ENCODE assay signal across 1 cellular context in the genomic region with DNA sequence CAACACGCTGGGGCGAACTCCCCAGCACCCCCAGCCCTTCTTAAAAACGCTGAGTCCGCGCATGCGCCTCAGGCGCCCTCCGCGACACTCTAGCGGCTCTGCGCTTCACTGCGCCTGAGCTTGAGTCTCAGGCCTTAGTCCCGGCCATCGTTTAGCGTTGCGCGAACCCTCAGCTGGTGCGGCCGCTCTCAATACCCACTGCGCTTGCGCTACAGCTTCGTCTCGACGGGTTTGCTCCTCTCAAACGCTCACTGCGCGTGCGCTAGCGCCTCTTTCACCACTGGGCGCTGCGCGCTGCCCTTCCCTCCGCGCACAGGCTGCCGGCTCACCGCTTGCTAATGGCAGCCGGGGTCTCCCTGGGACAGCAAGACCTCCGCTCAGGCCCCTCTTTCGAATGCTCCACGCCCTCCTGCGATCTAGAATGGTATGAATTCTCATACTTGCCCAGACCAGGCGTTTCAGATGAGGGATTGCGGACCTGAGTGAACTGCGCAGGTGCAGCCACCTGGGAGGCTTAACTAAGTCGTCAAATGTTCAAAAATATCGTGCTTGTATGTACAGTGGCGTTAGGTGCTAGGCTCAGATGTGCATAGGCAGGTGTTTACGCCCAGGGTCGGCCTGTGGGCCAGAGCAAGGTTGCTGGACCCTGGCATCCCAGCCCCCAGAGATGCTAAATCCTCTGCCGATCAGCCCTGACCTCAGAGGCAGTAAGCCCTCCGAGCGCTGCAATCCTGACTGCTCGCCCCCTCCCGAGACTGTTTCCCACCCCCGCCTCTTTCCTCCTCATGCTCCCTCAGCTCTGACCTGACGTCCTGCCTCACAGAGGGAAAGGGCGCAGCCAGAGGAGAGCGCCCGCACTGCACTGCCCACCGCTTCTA.
TF ChIP-seq lines count a peak whose summit lies in the region.

TSS of gene SLC2A11 (plus strand) at position 270 of the 878 bp plus-strand sequence. CDS start at position 395, 125 bp downstream.

TF ChIP-seq in H1, 55 proteins besides CTCF, POLR2A, EP300 and RAD21:
- TF ChIP-seq NRF1 (IDR thresholded peaks at IDR 0.05; ENCODE audit: low read depth, low read length) (peak; percentile 99), EGR1 (IDR thresholded peaks at IDR 0.05; ENCODE audit: borderline replicate concordance, low read depth, low read length) (0 out of 2 replicates have a peak, but pooled peaks have one; percentile 39), RBBP5 (IDR thresholded peaks at IDR 0.05; ENCODE audit: borderline replicate concordance, low read depth, low read length) (0 out of 2 replicates have a peak, but pooled peaks have one; percentile 56), SIN3A (conservative IDR thresholded peaks at IDR 0.05 in 1 of 2, IDR thresholded peaks at IDR 0.05 in 1 of 2; ENCODE audit: low read depth in 1 of 2, low read length in 2 of 2) (peak; percentile 2 to 44; a peak in 2 of 4 replicates), ZNF274 (IDR thresholded peaks at IDR 0.05; ENCODE audit: borderline replicate concordance, extremely low read depth, low read length) (no peak), CTBP2 (IDR thresholded peaks at IDR 0.05; ENCODE audit: borderline replicate concordance, insufficient read depth, insufficient read length, low read length) (no peak), TBP (IDR thresholded peaks at IDR 0.05; ENCODE audit: low read depth, low read length) (peak; percentile 71; the same call in 1 of the 2 replicates), BCL11A (IDR thresholded peaks at IDR 0.05; ENCODE audit: low read depth in 2 of 2, low read length in 2 of 2) (no peak), TAF1 (IDR thresholded peaks at IDR 0.05; ENCODE audit: low read depth, low read length) (peak; percentile 75; the same call in 1 of the 2 replicates), ASH2L (IDR thresholded peaks at IDR 0.05; ENCODE audit: low read length) (peak; percentile 19), E2F6 (IDR thresholded peaks at IDR 0.05) (peak; percentile 40; the same call in 1 of the 2 replicates), TCF12 (IDR thresholded peaks at IDR 0.05; ENCODE audit: low read depth, low read length) (no peak), SAP30 (IDR thresholded peaks at IDR 0.05; ENCODE audit: insufficient read depth, insufficient replicate concordance, low read length) (peak; percentile 30), PHF8 (conservative IDR thresholded peaks at IDR 0.05; ENCODE audit: low read depth, low read length) (peak; percentile 47; the same call in 1 of the 2 replicates), YY1 (IDR thresholded peaks at IDR 0.05; ENCODE audit: low read depth, low read length) (peak; percentile 77), TEAD4 (IDR thresholded peaks at IDR 0.05; ENCODE audit: low read depth, low read length) (no peak), CHD2 (IDR thresholded peaks at IDR 0.05; ENCODE audit: low read length) (0 out of 2 replicates have a peak, but pooled peaks have one; percentile 30), POLR2AphosphoS5 (IDR thresholded peaks at IDR 0.05; ENCODE audit: low read depth, low read length) (peak; percentile 51; the same call in 1 of the 2 replicates), SIRT6 (IDR thresholded peaks at IDR 0.05; ENCODE audit: low read length) (no peak), KDM4A (IDR thresholded peaks at IDR 0.05; ENCODE audit: low read depth, low read length, severe bottlenecking) (peak; percentile 29), CREB1 (IDR thresholded peaks at IDR 0.05) (0 out of 2 replicates have a peak, but pooled peaks have one; percentile 13), SP4 (IDR thresholded peaks at IDR 0.05; ENCODE audit: low read length) (peak; percentile 47; the same call in 1 of the 2 replicates), HDAC2 (IDR thresholded peaks at IDR 0.05; ENCODE audit: borderline replicate concordance in 1 of 2, low read depth in 2 of 2, low read length in 2 of 2) (0 out of 4 replicates have a peak, but pooled peaks of 1 of the 2 experiments have one; percentile 11), JUND (IDR thresholded peaks at IDR 0.05; ENCODE audit: low read length) (no peak)
- TF ChIP-seq, protein P1, sequence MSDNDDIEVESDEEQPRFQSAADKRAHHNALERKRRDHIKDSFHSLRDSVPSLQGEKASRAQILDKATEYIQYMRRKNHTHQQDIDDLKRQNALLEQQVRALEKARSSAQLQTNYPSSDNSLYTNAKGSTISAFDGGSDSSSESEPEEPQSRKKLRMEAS (IDR thresholded peaks at IDR 0.05): peak; percentile 53
